Comparison of ENCODE assay signal across 19 cellular contexts in genomic region chr2:62938126-62938525, GRCh38.
"Had no signal": no experiment of that assay in that cellular context is flagged by ENCODE, and none has a peak within 500 bp of the region (broad histone marks: within the 10 kb centered on the region; RNA-seq: fewer than 3 reads in every experiment).

No MANE protein-coding gene starts in this region.

- H3K27ac Mint-ChIP-seq: activated CD4-positive, alpha-beta T cell treated with anti-CD3 and anti-CD28 coated beads, Interleukin-2, amount 10 ng/mL, durations not matched to agents 24 days and 14 days; activated naive CD8-positive, alpha-beta T cell treated with anti-CD3 and anti-CD28 coated beads, Interleukin-2, amount 10 ng/mL, durations not matched to agents 7 days and 5 days; activated T-helper 1 cell treated with anti-CD3 and anti-CD28 coated beads, Interleukin-12 subunit alpha, Interleukin-12 subunit beta, Interleukin-2, Interleukin-4 antibody, amounts not matched to agents 30 ng/mL and 10 ng/mL and 1 ng/mL, durations not matched to agents 14 hours and 24 hours and 36 hours; endodermal cell; natural killer cell had no signal

- H3K9me3 Mint-ChIP-seq: activated CD4-positive, alpha-beta T cell treated with anti-CD3 and anti-CD28 coated beads, Interleukin-2, amount 10 ng/mL, durations not matched to agents 24 days and 14 days; activated naive CD8-positive, alpha-beta T cell treated with anti-CD3 and anti-CD28 coated beads, Interleukin-2, amount 10 ng/mL, durations not matched to agents 7 days and 5 days; activated T-helper 1 cell treated with anti-CD3 and anti-CD28 coated beads, Interleukin-12 subunit alpha, Interleukin-12 subunit beta, Interleukin-2, Interleukin-4 antibody, amounts not matched to agents 30 ng/mL and 10 ng/mL and 1 ng/mL, durations not matched to agents 14 hours and 24 hours and 36 hours; endodermal cell; natural killer cell had no signal

- H3K27me3 ChIP-seq: cardiac muscle cell, neutrophil, transverse colon had no signal

- H3K4me3 Mint-ChIP-seq: activated CD4-positive, alpha-beta T cell treated with anti-CD3 and anti-CD28 coated beads, Interleukin-2, amount 10 ng/mL, durations not matched to agents 24 days and 14 days; activated naive CD8-positive, alpha-beta T cell treated with anti-CD3 and anti-CD28 coated beads, Interleukin-2, amount 10 ng/mL, durations not matched to agents 7 days and 5 days; activated T-helper 1 cell treated with anti-CD3 and anti-CD28 coated beads, Interleukin-12 subunit alpha, Interleukin-12 subunit beta, Interleukin-2, Interleukin-4 antibody, amounts not matched to agents 30 ng/mL and 10 ng/mL and 1 ng/mL, durations not matched to agents 14 hours and 24 hours and 36 hours; endodermal cell; natural killer cell had no signal

- H3K9me3 ChIP-seq: left ventricle myocardium inferior, mucosa of descending colon, neutrophil, transverse colon had no signal

- H3K4me3 ChIP-seq: cardiac muscle cell, left ventricle myocardium inferior, mucosa of descending colon, transverse colon had no signal

- H3K36me3 ChIP-seq: cardiac muscle cell, left ventricle myocardium inferior, neutrophil, transverse colon had no signal

- H3K4me1 Mint-ChIP-seq: activated CD4-positive, alpha-beta T cell treated with anti-CD3 and anti-CD28 coated beads, Interleukin-2, amount 10 ng/mL, durations not matched to agents 24 days and 14 days; activated naive CD8-positive, alpha-beta T cell treated with anti-CD3 and anti-CD28 coated beads, Interleukin-2, amount 10 ng/mL, durations not matched to agents 7 days and 5 days; endodermal cell; natural killer cell had no signal

- H3K27me3 Mint-ChIP-seq: activated CD4-positive, alpha-beta T cell treated with anti-CD3 and anti-CD28 coated beads, Interleukin-2, amount 10 ng/mL, durations not matched to agents 24 days and 14 days; activated naive CD8-positive, alpha-beta T cell treated with anti-CD3 and anti-CD28 coated beads, Interleukin-2, amount 10 ng/mL, durations not matched to agents 7 days and 5 days had no signal

- ATAC-seq: mucosa of descending colon, natural killer cell had no signal

- H3K36me3 Mint-ChIP-seq: activated naive CD8-positive, alpha-beta T cell treated with anti-CD3 and anti-CD28 coated beads, Interleukin-2, amount 10 ng/mL, durations not matched to agents 7 days and 5 days; natural killer cell had no signal

- DNase-seq: activated CD4-positive, alpha-beta T cell treated with anti-CD3 and anti-CD28 coated beads, Interleukin-2, amount 10 ng/mL, durations not matched to agents 24 days and 14 days; activated CD4-positive, CD25-positive, alpha-beta regulatory T cell; activated naive CD4-positive, alpha-beta T cell; activated naive CD8-positive, alpha-beta T cell treated with anti-CD3 and anti-CD28 coated beads, Interleukin-2, amount 10 ng/mL, durations not matched to agents 7 days and 5 days; anterior cingulate cortex; endodermal cell; hippocampal formation; kidney; left ventricle myocardium inferior; mucosa of descending colon; natural killer cell; posterior cingulate gyrus; stimulated activated CD4-positive, alpha-beta T cell treated with anti-CD3 and anti-CD28 coated beads, Interleukin-2, amount 100 ng/mL, for 48 hours; stimulated activated naive CD4-positive, alpha-beta T cell; substantia nigra; transverse colon had no signal

- H3K27ac ChIP-seq: cardiac muscle cell, left ventricle myocardium inferior, neutrophil, transverse colon had no signal

- H3K4me1 ChIP-seq: left ventricle myocardium inferior, transverse colon had no signal
